Comparison of ENCODE assay signal across 1 cellular context in the genomic region with DNA sequence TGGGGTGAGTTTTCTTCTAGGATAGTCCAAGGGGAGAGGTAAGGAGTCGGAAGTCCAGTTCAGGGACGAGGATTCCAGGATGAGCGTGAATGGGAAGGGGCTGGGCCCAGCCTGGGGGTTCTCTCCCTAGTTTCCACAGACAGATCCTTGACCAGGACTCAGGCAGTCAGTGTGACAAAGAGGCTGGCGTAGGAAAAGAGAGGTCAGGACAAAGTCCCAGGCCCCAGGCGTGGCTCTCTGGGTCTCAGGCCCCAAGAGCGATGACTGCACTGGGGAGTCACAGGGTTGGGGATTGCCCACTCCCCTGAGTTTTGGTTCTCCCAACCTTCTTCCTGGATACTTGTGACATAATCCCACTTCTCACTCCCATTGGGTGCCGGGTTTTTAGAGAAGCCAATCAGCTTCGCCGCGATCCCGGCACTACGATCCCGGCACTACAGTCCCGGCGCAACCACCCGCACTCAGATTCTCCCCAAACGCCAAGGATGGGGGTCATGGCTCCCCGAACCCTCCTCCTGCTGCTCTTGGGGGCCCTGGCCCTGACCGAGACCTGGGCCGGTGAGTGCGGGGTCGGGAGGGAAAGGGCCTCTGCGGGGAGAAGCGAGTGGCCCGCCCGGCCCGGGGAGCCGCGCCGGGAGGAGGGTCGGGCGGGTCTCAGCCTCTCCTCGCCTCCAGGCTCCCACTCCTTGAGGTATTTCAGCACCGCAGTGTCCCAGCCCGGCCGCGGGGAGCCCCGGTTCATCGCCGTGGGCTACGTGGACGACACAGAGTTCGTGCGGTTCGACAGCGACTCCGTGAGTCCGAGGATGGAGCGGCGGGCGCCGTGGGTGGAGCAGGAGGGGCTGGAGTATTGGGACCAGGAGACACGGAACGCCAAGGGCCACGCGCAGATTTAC.
TF ChIP-seq lines count a peak whose summit lies in the region.

No MANE protein-coding gene starts in this region.

TF ChIP-seq in GM12878, 131 proteins besides CTCF, POLR2A, EP300 and RAD21 (continued from another document and continues in another):
- TF ChIP-seq, protein P1, sequence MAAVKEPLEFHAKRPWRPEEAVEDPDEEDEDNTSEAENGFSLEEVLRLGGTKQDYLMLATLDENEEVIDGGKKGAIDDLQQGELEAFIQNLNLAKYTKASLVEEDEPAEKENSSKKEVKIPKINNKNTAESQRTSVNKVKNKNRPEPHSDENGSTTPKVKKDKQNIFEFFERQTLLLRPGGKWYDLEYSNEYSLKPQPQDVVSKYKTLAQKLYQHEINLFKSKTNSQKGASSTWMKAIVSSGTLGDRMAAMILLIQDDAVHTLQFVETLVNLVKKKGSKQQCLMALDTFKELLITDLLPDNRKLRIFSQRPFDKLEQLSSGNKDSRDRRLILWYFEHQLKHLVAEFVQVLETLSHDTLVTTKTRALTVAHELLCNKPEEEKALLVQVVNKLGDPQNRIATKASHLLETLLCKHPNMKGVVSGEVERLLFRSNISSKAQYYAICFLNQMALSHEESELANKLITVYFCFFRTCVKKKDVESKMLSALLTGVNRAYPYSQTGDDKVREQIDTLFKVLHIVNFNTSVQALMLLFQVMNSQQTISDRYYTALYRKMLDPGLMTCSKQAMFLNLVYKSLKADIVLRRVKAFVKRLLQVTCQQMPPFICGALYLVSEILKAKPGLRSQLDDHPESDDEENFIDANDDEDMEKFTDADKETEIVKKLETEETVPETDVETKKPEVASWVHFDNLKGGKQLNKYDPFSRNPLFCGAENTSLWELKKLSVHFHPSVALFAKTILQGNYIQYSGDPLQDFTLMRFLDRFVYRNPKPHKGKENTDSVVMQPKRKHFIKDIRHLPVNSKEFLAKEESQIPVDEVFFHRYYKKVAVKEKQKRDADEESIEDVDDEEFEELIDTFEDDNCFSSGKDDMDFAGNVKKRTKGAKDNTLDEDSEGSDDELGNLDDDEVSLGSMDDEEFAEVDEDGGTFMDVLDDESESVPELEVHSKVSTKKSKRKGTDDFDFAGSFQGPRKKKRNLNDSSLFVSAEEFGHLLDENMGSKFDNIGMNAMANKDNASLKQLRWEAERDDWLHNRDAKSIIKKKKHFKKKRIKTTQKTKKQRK (IDR thresholded peaks at IDR 0.05; ENCODE audit: low read depth, low read length) = no peak
- no peak for TF ChIP-seq NFXL1 (IDR thresholded peaks at IDR 0.05; ENCODE audit: borderline replicate concordance)
- TF ChIP-seq NFYA (IDR thresholded peaks at IDR 0.05; ENCODE audit: borderline replicate concordance, low read depth, low read length) = peak; percentile 23; the same call in 1 of the 2 replicates
- no peak for TF ChIP-seq TCF7 (IDR thresholded peaks at IDR 0.05; ENCODE audit: borderline replicate concordance)
- TF ChIP-seq BRCA1 (IDR thresholded peaks at IDR 0.05; ENCODE audit: low read depth, low read length) = no peak
- TF ChIP-seq, protein P2, sequence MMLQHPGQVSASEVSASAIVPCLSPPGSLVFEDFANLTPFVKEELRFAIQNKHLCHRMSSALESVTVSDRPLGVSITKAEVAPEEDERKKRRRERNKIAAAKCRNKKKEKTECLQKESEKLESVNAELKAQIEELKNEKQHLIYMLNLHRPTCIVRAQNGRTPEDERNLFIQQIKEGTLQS (IDR thresholded peaks at IDR 0.05; ENCODE audit: borderline replicate concordance, extremely low read depth, low read depth, low read length) = no peak
- no peak; the same call in 1 of the 2 replicates for TF ChIP-seq CHD2 (IDR thresholded peaks at IDR 0.05; ENCODE audit: borderline replicate concordance, low read depth, low read length)
- TF ChIP-seq, protein P3, sequence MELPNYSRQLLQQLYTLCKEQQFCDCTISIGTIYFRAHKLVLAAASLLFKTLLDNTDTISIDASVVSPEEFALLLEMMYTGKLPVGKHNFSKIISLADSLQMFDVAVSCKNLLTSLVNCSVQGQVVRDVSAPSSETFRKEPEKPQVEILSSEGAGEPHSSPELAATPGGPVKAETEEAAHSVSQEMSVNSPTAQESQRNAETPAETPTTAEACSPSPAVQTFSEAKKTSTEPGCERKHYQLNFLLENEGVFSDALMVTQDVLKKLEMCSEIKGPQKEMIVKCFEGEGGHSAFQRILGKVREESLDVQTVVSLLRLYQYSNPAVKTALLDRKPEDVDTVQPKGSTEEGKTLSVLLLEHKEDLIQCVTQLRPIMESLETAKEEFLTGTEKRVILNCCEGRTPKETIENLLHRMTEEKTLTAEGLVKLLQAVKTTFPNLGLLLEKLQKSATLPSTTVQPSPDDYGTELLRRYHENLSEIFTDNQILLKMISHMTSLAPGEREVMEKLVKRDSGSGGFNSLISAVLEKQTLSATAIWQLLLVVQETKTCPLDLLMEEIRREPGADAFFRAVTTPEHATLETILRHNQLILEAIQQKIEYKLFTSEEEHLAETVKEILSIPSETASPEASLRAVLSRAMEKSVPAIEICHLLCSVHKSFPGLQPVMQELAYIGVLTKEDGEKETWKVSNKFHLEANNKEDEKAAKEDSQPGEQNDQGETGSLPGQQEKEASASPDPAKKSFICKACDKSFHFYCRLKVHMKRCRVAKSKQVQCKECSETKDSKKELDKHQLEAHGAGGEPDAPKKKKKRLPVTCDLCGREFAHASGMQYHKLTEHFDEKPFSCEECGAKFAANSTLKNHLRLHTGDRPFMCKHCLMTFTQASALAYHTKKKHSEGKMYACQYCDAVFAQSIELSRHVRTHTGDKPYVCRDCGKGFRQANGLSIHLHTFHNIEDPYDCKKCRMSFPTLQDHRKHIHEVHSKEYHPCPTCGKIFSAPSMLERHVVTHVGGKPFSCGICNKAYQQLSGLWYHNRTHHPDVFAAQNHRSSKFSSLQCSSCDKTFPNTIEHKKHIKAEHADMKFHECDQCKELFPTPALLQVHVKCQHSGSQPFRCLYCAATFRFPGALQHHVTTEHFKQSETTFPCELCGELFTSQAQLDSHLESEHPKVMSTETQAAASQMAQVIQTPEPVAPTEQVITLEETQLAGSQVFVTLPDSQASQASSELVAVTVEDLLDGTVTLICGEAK (IDR thresholded peaks at IDR 0.05; ENCODE audit: borderline replicate concordance) = no peak
- TF ChIP-seq, protein P4, sequence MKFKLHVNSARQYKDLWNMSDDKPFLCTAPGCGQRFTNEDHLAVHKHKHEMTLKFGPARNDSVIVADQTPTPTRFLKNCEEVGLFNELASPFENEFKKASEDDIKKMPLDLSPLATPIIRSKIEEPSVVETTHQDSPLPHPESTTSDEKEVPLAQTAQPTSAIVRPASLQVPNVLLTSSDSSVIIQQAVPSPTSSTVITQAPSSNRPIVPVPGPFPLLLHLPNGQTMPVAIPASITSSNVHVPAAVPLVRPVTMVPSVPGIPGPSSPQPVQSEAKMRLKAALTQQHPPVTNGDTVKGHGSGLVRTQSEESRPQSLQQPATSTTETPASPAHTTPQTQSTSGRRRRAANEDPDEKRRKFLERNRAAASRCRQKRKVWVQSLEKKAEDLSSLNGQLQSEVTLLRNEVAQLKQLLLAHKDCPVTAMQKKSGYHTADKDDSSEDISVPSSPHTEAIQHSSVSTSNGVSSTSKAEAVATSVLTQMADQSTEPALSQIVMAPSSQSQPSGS (IDR thresholded peaks at IDR 0.05; ENCODE audit: low read length) = no peak
- TF ChIP-seq TCF12 (IDR thresholded peaks at IDR 0.05; ENCODE audit: low read depth, low read length) = no peak
- TF ChIP-seq SP1 (IDR thresholded peaks at IDR 0.05; ENCODE audit: low read depth, low read length) = peak; percentile 51
- TF ChIP-seq FOXM1 (IDR thresholded peaks at IDR 0.05; ENCODE audit: low read depth, low read length) = no peak
- TF ChIP-seq STAT1 (conservative IDR thresholded peaks at IDR 0.05) = no peak
- TF ChIP-seq PAX5 (IDR thresholded peaks at IDR 0.05; ENCODE audit: borderline replicate concordance, low read depth, low read length) = no peak
- TF ChIP-seq HDAC6 (IDR thresholded peaks at IDR 0.05; ENCODE audit: unreplicated experiment) = peak; percentile 26
- peak; percentile 70 for TF ChIP-seq POLR2AphosphoS5 (IDR thresholded peaks at IDR 0.05; ENCODE audit: low read length)
- TF ChIP-seq JUND (IDR thresholded peaks at IDR 0.05; ENCODE audit: low read depth, low read length) = no peak
- TF ChIP-seq, protein P5, sequence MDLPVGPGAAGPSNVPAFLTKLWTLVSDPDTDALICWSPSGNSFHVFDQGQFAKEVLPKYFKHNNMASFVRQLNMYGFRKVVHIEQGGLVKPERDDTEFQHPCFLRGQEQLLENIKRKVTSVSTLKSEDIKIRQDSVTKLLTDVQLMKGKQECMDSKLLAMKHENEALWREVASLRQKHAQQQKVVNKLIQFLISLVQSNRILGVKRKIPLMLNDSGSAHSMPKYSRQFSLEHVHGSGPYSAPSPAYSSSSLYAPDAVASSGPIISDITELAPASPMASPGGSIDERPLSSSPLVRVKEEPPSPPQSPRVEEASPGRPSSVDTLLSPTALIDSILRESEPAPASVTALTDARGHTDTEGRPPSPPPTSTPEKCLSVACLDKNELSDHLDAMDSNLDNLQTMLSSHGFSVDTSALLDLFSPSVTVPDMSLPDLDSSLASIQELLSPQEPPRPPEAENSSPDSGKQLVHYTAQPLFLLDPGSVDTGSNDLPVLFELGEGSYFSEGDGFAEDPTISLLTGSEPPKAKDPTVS (IDR thresholded peaks at IDR 0.05; ENCODE audit: low read depth, low read length) = no peak
- no peak for TF ChIP-seq HDGF (IDR thresholded peaks at IDR 0.05)
- TF ChIP-seq RFX5 (IDR thresholded peaks at IDR 0.05; ENCODE audit: low read depth, low read length) = peak; percentile 99
- no peak for TF ChIP-seq ZNF24 (IDR thresholded peaks at IDR 0.05)
- no peak for TF ChIP-seq ESRRA (IDR thresholded peaks at IDR 0.05; ENCODE audit: low read length)
- TF ChIP-seq, protein P6, sequence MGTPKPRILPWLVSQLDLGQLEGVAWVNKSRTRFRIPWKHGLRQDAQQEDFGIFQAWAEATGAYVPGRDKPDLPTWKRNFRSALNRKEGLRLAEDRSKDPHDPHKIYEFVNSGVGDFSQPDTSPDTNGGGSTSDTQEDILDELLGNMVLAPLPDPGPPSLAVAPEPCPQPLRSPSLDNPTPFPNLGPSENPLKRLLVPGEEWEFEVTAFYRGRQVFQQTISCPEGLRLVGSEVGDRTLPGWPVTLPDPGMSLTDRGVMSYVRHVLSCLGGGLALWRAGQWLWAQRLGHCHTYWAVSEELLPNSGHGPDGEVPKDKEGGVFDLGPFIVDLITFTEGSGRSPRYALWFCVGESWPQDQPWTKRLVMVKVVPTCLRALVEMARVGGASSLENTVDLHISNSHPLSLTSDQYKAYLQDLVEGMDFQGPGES (IDR thresholded peaks at IDR 0.05) = no peak
- no peak for TF ChIP-seq HDAC2 (IDR thresholded peaks at IDR 0.05)
- 0 out of 2 replicates have a peak, but pooled peaks have one; percentile 19 for TF ChIP-seq SIN3A (IDR thresholded peaks at IDR 0.05; ENCODE audit: low read depth, low read length)
- peak; percentile 59; the same call in 1 of the 2 replicates for TF ChIP-seq ATF7 (IDR thresholded peaks at IDR 0.05; ENCODE audit: low read depth)
- TF ChIP-seq JUNB (IDR thresholded peaks at IDR 0.05) = no peak
- no peak for TF ChIP-seq SMAD5 (IDR thresholded peaks at IDR 0.05; ENCODE audit: low read depth)
- no peak for TF ChIP-seq ZSCAN29 (IDR thresholded peaks at IDR 0.05)
- no peak for TF ChIP-seq POU2F2 (IDR thresholded peaks at IDR 0.05; ENCODE audit: borderline replicate concordance, low read depth, low read length)
- TF ChIP-seq ZNF384 (IDR thresholded peaks at IDR 0.05; ENCODE audit: borderline replicate concordance, low read depth, low read length) = no peak
- no peak for TF ChIP-seq TAF1 (IDR thresholded peaks at IDR 0.05; ENCODE audit: borderline replicate concordance, low read depth, low read length)
- TF ChIP-seq, protein P7, sequence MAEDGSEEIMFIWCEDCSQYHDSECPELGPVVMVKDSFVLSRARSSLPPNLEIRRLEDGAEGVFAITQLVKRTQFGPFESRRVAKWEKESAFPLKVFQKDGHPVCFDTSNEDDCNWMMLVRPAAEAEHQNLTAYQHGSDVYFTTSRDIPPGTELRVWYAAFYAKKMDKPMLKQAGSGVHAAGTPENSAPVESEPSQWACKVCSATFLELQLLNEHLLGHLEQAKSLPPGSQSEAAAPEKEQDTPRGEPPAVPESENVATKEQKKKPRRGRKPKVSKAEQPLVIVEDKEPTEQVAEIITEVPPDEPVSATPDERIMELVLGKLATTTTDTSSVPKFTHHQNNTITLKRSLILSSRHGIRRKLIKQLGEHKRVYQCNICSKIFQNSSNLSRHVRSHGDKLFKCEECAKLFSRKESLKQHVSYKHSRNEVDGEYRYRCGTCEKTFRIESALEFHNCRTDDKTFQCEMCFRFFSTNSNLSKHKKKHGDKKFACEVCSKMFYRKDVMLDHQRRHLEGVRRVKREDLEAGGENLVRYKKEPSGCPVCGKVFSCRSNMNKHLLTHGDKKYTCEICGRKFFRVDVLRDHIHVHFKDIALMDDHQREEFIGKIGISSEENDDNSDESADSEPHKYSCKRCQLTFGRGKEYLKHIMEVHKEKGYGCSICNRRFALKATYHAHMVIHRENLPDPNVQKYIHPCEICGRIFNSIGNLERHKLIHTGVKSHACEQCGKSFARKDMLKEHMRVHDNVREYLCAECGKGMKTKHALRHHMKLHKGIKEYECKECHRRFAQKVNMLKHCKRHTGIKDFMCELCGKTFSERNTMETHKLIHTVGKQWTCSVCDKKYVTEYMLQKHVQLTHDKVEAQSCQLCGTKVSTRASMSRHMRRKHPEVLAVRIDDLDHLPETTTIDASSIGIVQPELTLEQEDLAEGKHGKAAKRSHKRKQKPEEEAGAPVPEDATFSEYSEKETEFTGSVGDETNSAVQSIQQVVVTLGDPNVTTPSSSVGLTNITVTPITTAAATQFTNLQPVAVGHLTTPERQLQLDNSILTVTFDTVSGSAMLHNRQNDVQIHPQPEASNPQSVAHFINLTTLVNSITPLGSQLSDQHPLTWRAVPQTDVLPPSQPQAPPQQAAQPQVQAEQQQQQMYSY (CRISPR knock-in tag; IDR thresholded peaks at IDR 0.05) = no peak
- TF ChIP-seq SMC3 (IDR thresholded peaks at IDR 0.05; ENCODE audit: borderline replicate concordance, low read length) = no peak; the same call in 1 of the 2 replicates
- peak; percentile 83 for TF ChIP-seq CREM (IDR thresholded peaks at IDR 0.05; ENCODE audit: low read depth)
- no peak for TF ChIP-seq BMI1 (IDR thresholded peaks at IDR 0.05; ENCODE audit: borderline replicate concordance)
- no peak for TF ChIP-seq MXI1 (IDR thresholded peaks at IDR 0.05; ENCODE audit: low read depth, low read length)
- TF ChIP-seq, protein P8, sequence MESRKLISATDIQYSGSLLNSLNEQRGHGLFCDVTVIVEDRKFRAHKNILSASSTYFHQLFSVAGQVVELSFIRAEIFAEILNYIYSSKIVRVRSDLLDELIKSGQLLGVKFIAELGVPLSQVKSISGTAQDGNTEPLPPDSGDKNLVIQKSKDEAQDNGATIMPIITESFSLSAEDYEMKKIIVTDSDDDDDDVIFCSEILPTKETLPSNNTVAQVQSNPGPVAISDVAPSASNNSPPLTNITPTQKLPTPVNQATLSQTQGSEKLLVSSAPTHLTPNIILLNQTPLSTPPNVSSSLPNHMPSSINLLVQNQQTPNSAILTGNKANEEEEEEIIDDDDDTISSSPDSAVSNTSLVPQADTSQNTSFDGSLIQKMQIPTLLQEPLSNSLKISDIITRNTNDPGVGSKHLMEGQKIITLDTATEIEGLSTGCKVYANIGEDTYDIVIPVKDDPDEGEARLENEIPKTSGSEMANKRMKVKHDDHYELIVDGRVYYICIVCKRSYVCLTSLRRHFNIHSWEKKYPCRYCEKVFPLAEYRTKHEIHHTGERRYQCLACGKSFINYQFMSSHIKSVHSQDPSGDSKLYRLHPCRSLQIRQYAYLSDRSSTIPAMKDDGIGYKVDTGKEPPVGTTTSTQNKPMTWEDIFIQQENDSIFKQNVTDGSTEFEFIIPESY (IDR thresholded peaks at IDR 0.05) = no peak
- TF ChIP-seq NR2C2 (IDR thresholded peaks at IDR 0.05; ENCODE audit: borderline replicate concordance, control insufficient read depth, insufficient read length, low read depth) = no peak
